In genomic region chr15:55999635-56000034, GRCh38 we compare ENCODE assay signal across 22 cellular contexts.
"Had no signal": no experiment of that assay in that cellular context is flagged by ENCODE, and none has a peak within 500 bp of the region (broad histone marks: within the 10 kb centered on the region; RNA-seq: fewer than 3 reads in every experiment).

No MANE protein-coding gene starts in this region.

- ATAC-seq: gastrocnemius medialis, heart left ventricle, left colon, lower lobe of right lung, T-helper 17 cell, upper lobe of right lung, WTC11 had no signal

- H3K4me3 ChIP-seq: adrenal gland, coronary artery, gastrocnemius medialis, heart left ventricle, lower lobe of right lung, right atrium auricular region, testis, upper lobe of right lung had no signal

- H3K36me3 ChIP-seq: adrenal gland, gastrocnemius medialis, heart left ventricle, lower lobe of right lung, right atrium auricular region, upper lobe of right lung had no signal

- DNase-seq: activated CD4-positive, alpha-beta memory T cell treated with anti-CD3 and anti-CD28 coated beads, Interleukin-2, amount 10 ng/mL, durations not matched to agents 7 days and 5 days; activated CD4-positive, alpha-beta T cell treated with anti-CD3 and anti-CD28 coated beads for 4 hours; activated T-cell treated with anti-CD3 and anti-CD28 coated beads, Interleukin-2, amount 50 U/mL, for 24 hours; adrenal gland; central memory CD4-positive, alpha-beta T cell; gastrocnemius medialis; heart left ventricle; immature natural killer cell; left colon; lower lobe of right lung; nephron progenitor cell; occipital lobe; stimulated activated CD4-positive, alpha-beta T cell treated with anti-CD3 and anti-CD28 coated beads, Interleukin-15, amount 100 ng/mL, for 24 hours; stimulated activated CD4-positive, alpha-beta T cell treated with anti-CD3 and anti-CD28 coated beads, Interleukin-4, amount 100 ng/mL, for 24 hours; stimulated activated CD8-positive, alpha-beta memory T cell treated with anti-CD3 and anti-CD28 coated beads, Interleukin-4, amount 100 ng/mL, for 48 hours; T-helper 17 cell; testis; upper lobe of right lung had no signal

- FAIRE-seq: TTC549 had no signal

- H3K27me3 ChIP-seq: adrenal gland, gastrocnemius medialis, heart left ventricle, right atrium auricular region, testis, upper lobe of right lung had no signal

- H3K9me3 ChIP-seq: adrenal gland, gastrocnemius medialis, heart left ventricle, lower lobe of right lung, right atrium auricular region, testis, upper lobe of right lung had no signal

- H3K27ac ChIP-seq: adrenal gland, coronary artery, gastrocnemius medialis, heart left ventricle, lower lobe of right lung, right atrium auricular region, testis, upper lobe of right lung had no signal

- H3K4me1 ChIP-seq: adrenal gland, testis had no signal
